In genomic region chr10:22329150-22329549, GRCh38 we compare ENCODE assay signal across 1 cellular context.
TF ChIP-seq lines count a peak whose summit lies in the region.

No MANE protein-coding gene starts in this region.

TF ChIP-seq in GM23338, 12 proteins besides CTCF, POLR2A, EP300 and RAD21 (continued from another document):
- TF ChIP-seq REST (IDR thresholded peaks at IDR 0.05; ENCODE audit: unreplicated experiment), result no peak
- TF ChIP-seq ETS1 (IDR thresholded peaks at IDR 0.05), result no peak
- no peak for TF ChIP-seq JUNB (IDR thresholded peaks at IDR 0.05; ENCODE audit: unreplicated experiment)
